Comparison of ENCODE assay signal across 28 cellular contexts in genomic region chr16:70255584-70255983, GRCh38.
"Had no signal": no experiment of that assay in that cellular context is flagged by ENCODE, and none has a peak within 500 bp of the region (broad histone marks: within the 10 kb centered on the region; RNA-seq: fewer than 3 reads in every experiment).

No MANE protein-coding gene starts in this region.

- H3K4me3 Mint-ChIP-seq: activated naive CD4-positive, alpha-beta T cell treated with anti-CD3 and anti-CD28 coated beads, Interleukin-2, amount 10 ng/mL, durations not matched to agents 7 days and 5 days; activated naive CD8-positive, alpha-beta T cell treated with anti-CD3 and anti-CD28 coated beads, Interleukin-2, amount 10 ng/mL, durations not matched to agents 7 days and 5 days; brain; immature natural killer cell; mesothelial cell of epicardium; naive thymus-derived CD4-positive, alpha-beta T cell; T-helper 1 cell treated with Interleukin-12 subunit alpha and Interleukin-12 subunit beta and Interleukin-4 antibody, amounts not matched to agents 30 μg/mL and 1 μg/mL, for 36 hours had no signal

- H3K9me3 Mint-ChIP-seq: activated naive CD4-positive, alpha-beta T cell treated with anti-CD3 and anti-CD28 coated beads, Interleukin-2, amount 10 ng/mL, durations not matched to agents 7 days and 5 days; activated naive CD8-positive, alpha-beta T cell treated with anti-CD3 and anti-CD28 coated beads, Interleukin-2, amount 10 ng/mL, durations not matched to agents 7 days and 5 days; immature natural killer cell; mesothelial cell of epicardium; T-helper 1 cell treated with Interleukin-12 subunit alpha and Interleukin-12 subunit beta and Interleukin-4 antibody, amounts not matched to agents 30 μg/mL and 1 μg/mL, for 36 hours had no signal

- H3K79me2 ChIP-seq: parathyroid adenoma had no signal

- H3K27me3 ChIP-seq: ascending aorta, cardiac muscle cell, tibial nerve had no signal

- H3K9ac ChIP-seq: parathyroid adenoma had no signal

- H3K27me3 Mint-ChIP-seq: activated naive CD4-positive, alpha-beta T cell treated with anti-CD3 and anti-CD28 coated beads, Interleukin-2, amount 10 ng/mL, durations not matched to agents 7 days and 5 days; activated naive CD8-positive, alpha-beta T cell treated with anti-CD3 and anti-CD28 coated beads, Interleukin-2, amount 10 ng/mL, durations not matched to agents 7 days and 5 days; brain; naive thymus-derived CD4-positive, alpha-beta T cell had no signal

- ATAC-seq: activated CD4-positive, CD25-positive, alpha-beta regulatory T cell treated with anti-CD3 and anti-CD28 coated beads, Interleukin-2, amount 50 U/mL, for 24 hours; left colon; naive thymus-derived CD4-positive, alpha-beta T cell; right cardiac atrium had no signal

- FAIRE-seq: endothelial cell of umbilical vein, kidney had no signal

- H2AFZ ChIP-seq: parathyroid adenoma had no signal

- H3K27ac ChIP-seq: ascending aorta, cardiac muscle cell, coronary artery, parathyroid adenoma, tibial nerve, WERI-Rb-1 had no signal

- DNase-seq: activated CD4-positive, alpha-beta T cell treated with anti-CD3 and anti-CD28 coated beads for 48 hours; activated CD4-positive, alpha-beta T cell treated with anti-CD3 and anti-CD28 coated beads, Interleukin-2, amount 50 U/mL, for 48 hours; activated gamma-delta T cell; activated naive CD4-positive, alpha-beta T cell treated with anti-CD3 and anti-CD28 coated beads, Interleukin-2, amount 10 ng/mL, durations not matched to agents 7 days and 5 days; activated naive CD8-positive, alpha-beta T cell treated with anti-CD3 and anti-CD28 coated beads, Interleukin-2, amount 10 ng/mL, durations not matched to agents 7 days and 5 days; cerebellar nuclear complex; hypothalamus; immature natural killer cell; kidney; left colon; mammary epithelial cell; naive thymus-derived CD4-positive, alpha-beta T cell; right cardiac atrium; stimulated activated CD4-positive, alpha-beta T cell treated with anti-CD3 and anti-CD28 coated beads, Interleukin-15, amount 100 ng/mL, for 24 hours; stimulated activated CD4-positive, alpha-beta T cell treated with anti-CD3 and anti-CD28 coated beads, Interleukin-2, amount 100 ng/mL, for 24 hours; stimulated activated naive CD4-positive, alpha-beta T cell; T-helper 9 cell; WERI-Rb-1 had no signal

- H3K4me3 ChIP-seq: ascending aorta, cardiac muscle cell, coronary artery, tibial nerve had no signal

- H3K4me1 Mint-ChIP-seq: mesothelial cell of epicardium had no signal

- H3K27ac Mint-ChIP-seq: activated naive CD4-positive, alpha-beta T cell treated with anti-CD3 and anti-CD28 coated beads, Interleukin-2, amount 10 ng/mL, durations not matched to agents 7 days and 5 days; activated naive CD8-positive, alpha-beta T cell treated with anti-CD3 and anti-CD28 coated beads, Interleukin-2, amount 10 ng/mL, durations not matched to agents 7 days and 5 days; brain; immature natural killer cell; mesothelial cell of epicardium; T-helper 1 cell treated with Interleukin-12 subunit alpha and Interleukin-12 subunit beta and Interleukin-4 antibody, amounts not matched to agents 30 μg/mL and 1 μg/mL, for 36 hours had no signal

- H3K9me3 ChIP-seq: ascending aorta, tibial nerve had no signal

- H3K4me1 ChIP-seq: parathyroid adenoma had no signal
